Comparison of ENCODE assay signal across 8 cellular contexts in genomic region chr12:88993655-88994054, GRCh38.
DNase-seq lines count a peak whose midpoint lies in the region; ATAC-seq and TF ChIP-seq lines count a peak whose summit lies in the region.

No MANE protein-coding gene starts in this region.

- DNase-seq in DMS114 treated with DMSO at 0.1 percent for 48 hours (lab: John Stamatoyannopoulos, UW; ENCODE audit: unreplicated experiment), result peak; percentile 58
- peak; percentile 32 for DNase-seq in NCI-H345 treated with DMSO at 0.1 percent for 48 hours (lab: John Stamatoyannopoulos, UW; ENCODE audit: unreplicated experiment)
- peak; percentile 43 for DNase-seq in mammary epithelial cell
- DNase-seq in lung microvascular endothelial cell (ENCODE audit: low read depth in 2 of 2), result peak; percentile 65 to 86
- no peak for DNase-seq in activated T-cell treated with anti-CD3 and anti-CD28 coated beads, Interleukin-2, amount 50 U/mL, for 48 hours

- H3K27me3 ChIP-seq in mammary epithelial cell (ENCODE audit: insufficient read depth, low read length), result no peaks in the 10 kb centered on the region

- no TSS peak for BruUV-seq in mammary epithelial cell (replicated peaks; lab: Mats Ljungman, UMichigan)

- in situ Hi-C loops in mammary epithelial cell (cut with MboI; ENCODE audit: low sequenced_read_pairs in 2 of 2), result loop anchor here (10.0 to 25.0 kb wide), 3 partner anchors 359 to 881 kb away; partner anchors contain the start of gene KITLG (in 1 of the 2)

- H3K4me3 ChIP-seq in mammary epithelial cell (replicated peaks in 1 of 3; ENCODE audit: insufficient read depth in 1 of 3, low read depth in 2 of 3, low read length in 3 of 3), result no peak overlapping the region

- intact Hi-C loops in mammary epithelial cell (cut with micrococcal nuclease), result loop anchor here (1.0 to 10.0 kb wide), 7 partner anchors 66 to 882 kb away; partner anchors contain the start of gene KITLG

- H3K9me3 ChIP-seq in mammary epithelial cell (replicated peaks; ENCODE audit: insufficient read depth, low read length), result no peaks in the 10 kb centered on the region

- 0% methylated on average over 3 of the region's 3 CpGs for WGBS in mammary epithelial cell (ENCODE audit: low coverage, missing lambda C conversion rate)

- dilution Hi-C loops in mammary epithelial cell (cut with HindIII; ENCODE audit: low sequenced_read_pairs), result no loop called here

- H3K4me2 ChIP-seq in mammary epithelial cell (ENCODE audit: insufficient read depth, low read depth, low read length), result no peak overlapping the region

- CTCF ChIA-PET in mammary epithelial cell (lab: Charles Lee; ENCODE audit: low non-redundant PET), result interaction anchor here (0.6 to 0.8 kb wide), 2 partner anchors 60 to 414 kb away, joined by 3 to 4 read pairs; no protein-coding TSS in a partner anchor

- H3K27ac ChIP-seq in mammary epithelial cell (ENCODE audit: insufficient read depth, low read depth, low read length), result no peak overlapping the region

- peak; percentile 58 to 65 for TF ChIP-seq CTCF in mammary epithelial cell (conservative IDR thresholded peaks at IDR 0.05 in 1 of 2, IDR thresholded peaks at IDR 0.05 in 1 of 2; ENCODE audit: extremely low read depth in 1 of 2, insufficient read depth in 1 of 2, low read depth in 1 of 2, low read length in 2 of 2)

- no peak overlapping the region for H3K9ac ChIP-seq in mammary epithelial cell (ENCODE audit: insufficient read depth, low read length)

- H2AFZ ChIP-seq in mammary epithelial cell (ENCODE audit: low read depth, low read length), result no peak overlapping the region

- ATAC-seq in HG02885 (IDR thresholded peaks at IDR 0.05; ENCODE audit: poor library complexity, unreplicated experiment) (peak; percentile 60), GM21447 (IDR thresholded peaks at IDR 0.05; ENCODE audit: unreplicated experiment) (no peak), GM18498 (IDR thresholded peaks at IDR 0.05; ENCODE audit: unreplicated experiment) (no peak)

- no peaks in the 10 kb centered on the region for H4K20me1 ChIP-seq in mammary epithelial cell (ENCODE audit: insufficient read depth, low read length)

- H3K4me1 ChIP-seq in mammary epithelial cell (ENCODE audit: insufficient read depth, low read length), result no peaks in the 10 kb centered on the region

- no peaks in the 10 kb centered on the region for H3K79me2 ChIP-seq in mammary epithelial cell (ENCODE audit: insufficient read depth, low read length)

- no peaks in the 10 kb centered on the region for H3K36me3 ChIP-seq in mammary epithelial cell (ENCODE audit: insufficient read depth, low read length)

Comparison
In these comparisons a context has a peak if more than half of its experiments do, and no peak if none do; other contexts are left out.
1. DNase-seq: peak in DMS114 treated with DMSO at 0.1 percent for 48 hours (single experiment), NCI-H345 treated with DMSO at 0.1 percent for 48 hours (single experiment), mammary epithelial cell (single experiment) and lung microvascular endothelial cell (2 of 2); none in activated T-cell treated with anti-CD3 and anti-CD28 coated beads, Interleukin-2, amount 50 U/mL, for 48 hours (0 of 2).